20 cellular contexts compared by ENCODE assay signal in the genomic region with DNA sequence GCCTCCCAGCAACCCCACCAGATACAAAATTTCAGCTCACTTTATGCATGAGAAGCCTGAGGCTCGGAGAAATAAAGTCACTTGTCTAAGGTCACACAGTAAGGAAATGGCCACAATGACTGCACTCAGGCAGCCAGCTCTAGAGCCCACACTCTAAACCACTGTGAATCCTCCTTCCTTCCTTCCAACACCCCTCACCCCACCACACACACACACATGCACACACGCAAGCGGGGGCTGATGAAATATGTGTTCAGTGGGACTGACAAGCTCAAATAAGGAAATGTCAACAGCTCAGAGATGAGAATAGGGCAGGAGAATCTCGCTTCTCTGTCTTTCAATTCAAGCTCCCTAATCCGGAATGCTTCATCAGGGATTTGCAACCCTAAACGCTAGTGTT.
DNase-seq lines count a peak whose midpoint lies in the region; ATAC-seq lines count a peak whose summit lies in the region.
"Had no signal": no experiment of that assay in that cellular context is flagged by ENCODE, and none has a peak within 500 bp of the region (broad histone marks: within the 10 kb centered on the region; RNA-seq: fewer than 3 reads in every experiment).

No MANE protein-coding gene starts in this region.

- peak overlapping the region in 2 of 10 experiments; percentile 26 to 34; a peak in 4 of 20 replicates for H3K4me3 ChIP-seq in BLaER1 treated with 17β-estradiol and CSF1 and Interleukin-3, amounts not matched to agents 10 nM and 100 nM
- H3K4me3 ChIP-seq: adrenal gland had no signal

- no peaks in the 10 kb centered on the region for H3K36me3 ChIP-seq in BLaER1 treated with 17β-estradiol and CSF1 and Interleukin-3, amounts not matched to agents 10 nM and 100 nM
- H3K36me3 ChIP-seq: adrenal gland, BE2C had no signal

- H3K27ac ChIP-seq in BLaER1 treated with 17β-estradiol and CSF1 and Interleukin-3, amounts not matched to agents 10 nM and 100 nM: peak overlapping the region in 9 of 11 experiments; percentile 54 to 78 (median 74); a peak in 18 of 22 replicates
- H3K27ac ChIP-seq: adrenal gland had no signal

- H3K9ac ChIP-seq in BLaER1 treated with 17β-estradiol and CSF1 and Interleukin-3, amounts not matched to agents 10 nM and 100 nM: peak overlapping the region in 8 of 11 experiments; percentile 48 to 69 (median 57); a peak in 16 of 22 replicates

- H3K4me2 ChIP-seq in BLaER1 treated with 17β-estradiol and CSF1 and Interleukin-3, amounts not matched to agents 10 nM and 100 nM: peak overlapping the region; percentile 68 to 87 (median 77)

- H3K27me3 ChIP-seq in BLaER1 treated with 17β-estradiol and CSF1 and Interleukin-3, amounts not matched to agents 10 nM and 100 nM: no peaks in the 10 kb centered on the region

- no peaks in the 10 kb centered on the region for H3K9me3 ChIP-seq in BLaER1 treated with 17β-estradiol and CSF1 and Interleukin-3, amounts not matched to agents 10 nM and 100 nM (replicated peaks in 1 of 11)
- H3K9me3 ChIP-seq: adrenal gland, BE2C had no signal

- peaks cover 19 to 58% (median 50%) of the 10 kb centered on the region in 10 experiments for H3K4me1 ChIP-seq in BLaER1 treated with 17β-estradiol and CSF1 and Interleukin-3, amounts not matched to agents 10 nM and 100 nM
- H3K4me1 ChIP-seq: adrenal gland, BE2C had no signal

- DNase-seq in NK-92 treated with Interleukin-12 subunit alpha and Interleukin-12 subunit beta, amount 100 ng/mL, for 24 hours (lab: John Stamatoyannopoulos, UW): peak; percentile 71
- no peak for DNase-seq in NK-92 (lab: John Stamatoyannopoulos, UW; ENCODE audit: unreplicated experiment)
- peak; percentile 18 to 53 for DNase-seq in NOMO-1 (lab: John Stamatoyannopoulos, UW; ENCODE audit: unreplicated experiment in 2 of 2)
- DNase-seq in foreskin melanocyte: peak; percentile 2
- no peak for DNase-seq in activated gamma-delta T cell treated with Interleukin-2 at 50 U/mL for 16 hours
- no peak for DNase-seq in T-helper 9 cell
- DNase-seq: activated CD4-positive, CD25-positive, alpha-beta regulatory T cell; adrenal gland; BE2C; EL; naive thymus-derived CD4-positive, alpha-beta T cell; NCI-H1048; NCI-H2081 treated with DMSO at 0.1 percent for 48 hours; NCI-H510A treated with DMSO at 0.1 percent for 48 hours; PC-3; posterior cingulate gyrus; SHP77 treated with DMSO at 0.1 percent for 48 hours; T-helper 2 cell had no signal

- H4K20me1 ChIP-seq in BLaER1 treated with 17β-estradiol and CSF1 and Interleukin-3, amounts not matched to agents 10 nM and 100 nM: no peaks in the 10 kb centered on the region

- ATAC-seq in HG03457 (IDR thresholded peaks at IDR 0.05; ENCODE audit: unreplicated experiment): no peak
- ATAC-seq: naive thymus-derived CD4-positive, alpha-beta T cell; PC-3 had no signal

Comparison
In these comparisons a context has a peak if more than half of its experiments do, and no peak if none do; other contexts are left out.
1. DNase-seq: peak in NK-92 treated with Interleukin-12 subunit alpha and Interleukin-12 subunit beta, amount 100 ng/mL, for 24 hours (single experiment), NOMO-1 (2 of 2) and foreskin melanocyte (single experiment); none in NK-92 (single experiment), activated gamma-delta T cell treated with Interleukin-2 at 50 U/mL for 16 hours (single experiment) and T-helper 9 cell (single experiment).